16 cellular contexts compared by ENCODE assay signal in the genomic region with DNA sequence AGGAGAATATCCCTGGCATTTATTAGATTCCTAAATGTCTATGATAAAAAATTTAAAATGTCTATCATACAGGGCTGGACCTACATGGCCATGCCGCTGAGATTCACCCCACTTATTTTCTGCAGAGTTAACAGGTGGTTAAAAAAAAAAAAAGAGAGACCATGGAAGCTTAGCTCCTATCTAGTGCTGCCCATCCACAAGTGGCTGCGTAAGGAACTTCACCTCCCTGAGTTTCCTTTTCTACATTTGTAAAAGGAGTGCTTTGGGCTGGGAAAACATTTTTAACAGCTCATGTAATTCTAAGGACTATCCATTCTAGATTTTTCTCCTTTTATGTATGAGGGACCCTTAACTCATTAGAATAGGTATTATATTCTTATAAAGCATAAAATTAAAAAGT.
"Had no signal": no experiment of that assay in that cellular context is flagged by ENCODE, and none has a peak within 500 bp of the region (broad histone marks: within the 10 kb centered on the region; RNA-seq: fewer than 3 reads in every experiment).

No MANE protein-coding gene starts in this region.

- H3K9me3 ChIP-seq: esophagus squamous epithelium had no signal

- H3K27me3 Mint-ChIP-seq: activated naive CD8-positive, alpha-beta T cell had no signal

- H3K36me3 Mint-ChIP-seq: activated naive CD8-positive, alpha-beta T cell had no signal

- H3K4me3 ChIP-seq: dorsolateral prefrontal cortex, esophagus squamous epithelium had no signal

- H3K27ac Mint-ChIP-seq: activated naive CD8-positive, alpha-beta T cell; nephron had no signal

- H3K4me1 Mint-ChIP-seq: nephron had no signal

- H3K27ac ChIP-seq: brain microvascular endothelial cell, dorsolateral prefrontal cortex, esophagus squamous epithelium, foreskin keratinocyte had no signal

- DNase-seq: activated CD4-positive, CD25-positive, alpha-beta regulatory T cell; activated effector memory CD4-positive, alpha-beta T cell treated with anti-CD3 and anti-CD28 coated beads, Interleukin-2, amount 50 U/mL, for 16 hours; activated T-cell treated with anti-CD3 and anti-CD28 coated beads, Interleukin-2, amount 50 U/mL, for 1 hour; brain microvascular endothelial cell; dorsolateral prefrontal cortex; esophagus squamous epithelium; foreskin keratinocyte; head of caudate nucleus; islet precursor cell; stimulated activated CD4-positive, alpha-beta T cell treated with anti-CD3 and anti-CD28 coated beads, Interleukin-12 subunit alpha, Interleukin-12 subunit beta, amount 100 ng/mL, for 4 hours; stimulated activated naive CD4-positive, alpha-beta T cell treated with Interleukin-2 at 50 U/mL for 16 hours; T-helper 2 cell; trophoblast cell had no signal

- ATAC-seq: foreskin keratinocyte, left lobe of liver had no signal

- H3K4me3 Mint-ChIP-seq: activated naive CD8-positive, alpha-beta T cell; nephron had no signal

- H3K27me3 ChIP-seq: brain microvascular endothelial cell, dorsolateral prefrontal cortex, esophagus squamous epithelium, foreskin keratinocyte had no signal

- H3K36me3 ChIP-seq: brain microvascular endothelial cell, esophagus squamous epithelium had no signal

- H3K4me1 ChIP-seq: foreskin keratinocyte had no signal
